ENCODE assay signal across 9 cellular contexts in the genomic region with DNA sequence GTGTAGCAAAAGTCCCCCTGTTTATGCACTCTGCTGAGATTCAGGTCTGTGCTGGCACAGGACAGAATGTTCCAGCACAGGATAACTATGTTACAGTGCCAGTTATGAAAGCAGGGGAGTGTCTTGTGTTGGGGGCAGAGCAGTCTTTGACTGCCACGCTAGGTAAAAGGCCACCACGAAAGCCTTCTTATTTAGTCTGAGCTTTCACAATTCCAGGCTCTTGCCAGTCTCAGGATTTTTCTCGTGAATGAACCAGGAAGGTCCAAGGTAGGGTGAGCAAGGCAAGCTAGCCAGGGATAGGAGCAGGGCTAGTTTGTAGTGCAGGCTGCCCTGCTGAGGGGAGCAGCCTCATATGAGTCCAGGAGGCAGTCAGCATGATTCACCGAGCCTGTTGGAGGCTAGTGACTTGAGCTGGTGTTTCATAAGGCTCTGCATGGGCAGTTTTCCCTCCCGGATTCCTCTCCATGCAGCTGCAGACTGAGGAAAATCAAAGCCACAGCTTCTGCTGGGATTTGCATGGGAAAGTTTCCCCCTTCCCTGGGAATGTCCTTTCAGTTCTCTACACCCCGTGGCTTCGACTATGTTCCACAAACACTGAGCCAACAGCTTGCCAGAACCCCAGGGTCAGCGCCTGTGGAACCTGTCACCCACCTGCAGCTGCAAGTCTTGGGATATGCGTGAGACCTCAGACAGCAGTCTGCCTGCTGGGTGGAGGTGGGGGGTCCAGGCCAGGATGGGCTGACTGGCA.
DNase-seq lines count a peak whose midpoint lies in the region; FAIRE-seq and TF ChIP-seq lines count a peak whose summit lies in the region.
"Had no signal": no experiment of that assay in that cellular context is flagged by ENCODE, and none has a peak within 500 bp of the region (broad histone marks: within the 10 kb centered on the region; RNA-seq: fewer than 3 reads in every experiment).

No MANE protein-coding gene starts in this region.

- H3K36me3 ChIP-seq in HEK293 (ENCODE audit: control insufficient read depth in 2 of 2, insufficient read depth in 1 of 2, low read length in 2 of 2), result no peaks in the 10 kb centered on the region
- H3K36me3 ChIP-seq in bronchial epithelial cell (ENCODE audit: control insufficient read depth, insufficient read depth, low read length), result no peaks in the 10 kb centered on the region
- H3K36me3 ChIP-seq in kidney (ENCODE audit: control insufficient read depth in 1 of 2, insufficient read depth in 2 of 2, low read length in 2 of 2), result no peaks in the 10 kb centered on the region
- no peaks in the 10 kb centered on the region for H3K36me3 ChIP-seq in stomach smooth muscle (ENCODE audit: control insufficient read depth in 2 of 2, insufficient read depth in 2 of 2, low read length in 2 of 2)

- peaks cover 6% of the 10 kb centered on the region for H3K27me3 Mint-ChIP-seq in activated CD4-positive, alpha-beta memory T cell treated with anti-CD3 and anti-CD28 coated beads, Interleukin-2, amount 10 ng/mL, durations not matched to agents 7 days and 5 days

- H3K27me3 ChIP-seq in bronchial epithelial cell (ENCODE audit: control insufficient read depth, insufficient read depth, low read length) (no peaks in the 10 kb centered on the region), stomach smooth muscle (ENCODE audit: control insufficient read depth in 1 of 2, insufficient read depth in 2 of 2, low read length in 2 of 2) (no peaks in the 10 kb centered on the region)

- H3K36me3 Mint-ChIP-seq in activated CD4-positive, alpha-beta memory T cell treated with anti-CD3 and anti-CD28 coated beads, Interleukin-2, amount 10 ng/mL, durations not matched to agents 7 days and 5 days (ENCODE audit: low read depth), result no peaks in the 10 kb centered on the region

- POLR2A ChIA-PET in HEK293 (lab: Yijun Ruan, JAX), result no interaction called here
- POLR2A ChIA-PET in activated CD4-positive, alpha-beta memory T cell treated with anti-CD3 and anti-CD28 coated beads, Interleukin-2, amount 10 ng/mL, durations not matched to agents 7 days and 5 days (lab: Charles Lee), result no interaction called here

- H3K27ac Mint-ChIP-seq in activated CD4-positive, alpha-beta memory T cell treated with anti-CD3 and anti-CD28 coated beads, Interleukin-2, amount 10 ng/mL, durations not matched to agents 7 days and 5 days, result no peak overlapping the region

- peak overlapping the region in 1 of 2 donors; percentile 24 for H3K9ac ChIP-seq in kidney (ENCODE audit: low read length in 2 of 2)
- H3K9ac ChIP-seq in stomach smooth muscle (ENCODE audit: low read length in 2 of 2), result peak overlapping the region; percentile 23 to 58

- H3K9me3 ChIP-seq in HEK293 (ENCODE audit: control insufficient read depth, insufficient read depth, low read depth, low read length) (no peaks in the 10 kb centered on the region), kidney (ENCODE audit: control insufficient read depth in 1 of 2, low read length in 2 of 2) (no peaks in the 10 kb centered on the region), stomach smooth muscle (ENCODE audit: control insufficient read depth in 2 of 2, low read length in 2 of 2) (no peaks in the 10 kb centered on the region)

- H3K4me3 ChIP-seq in HEK293 (ENCODE audit: low read depth, low read length), result no peak overlapping the region
- no peak overlapping the region for H3K4me3 ChIP-seq in bronchial epithelial cell (ENCODE audit: low read depth, low read length)
- peak overlapping the region in 1 of 2 donors; percentile 15 for H3K4me3 ChIP-seq in kidney (ENCODE audit: low read length in 2 of 2)
- peak overlapping the region; percentile 9 to 49 for H3K4me3 ChIP-seq in stomach smooth muscle (ENCODE audit: low read length in 2 of 2)

- CTCF ChIA-PET in HEK293 (lab: Yijun Ruan, JAX), result no interaction called here
- CTCF ChIA-PET in activated CD4-positive, alpha-beta memory T cell treated with anti-CD3 and anti-CD28 coated beads, Interleukin-2, amount 10 ng/mL, durations not matched to agents 7 days and 5 days (lab: Charles Lee), result no interaction called here

- H3K4me1 ChIP-seq in HEK293 (ENCODE audit: control insufficient read depth, insufficient read depth, low read length) (no peaks in the 10 kb centered on the region), kidney (ENCODE audit: control insufficient read depth in 1 of 2, insufficient read depth in 1 of 2, low read depth in 1 of 2, low read length in 2 of 2) (peaks cover 14 to 22% of the 10 kb centered on the region in 2 donors), stomach smooth muscle (ENCODE audit: control insufficient read depth, insufficient read depth, low read length) (peaks cover 31% of the 10 kb centered on the region)

- TF ChIP-seq CTCF in HEK293 (tag by site-specific recombination; IDR thresholded peaks at IDR 0.05) (no peak), bronchial epithelial cell (IDR thresholded peaks at IDR 0.05; ENCODE audit: insufficient read depth, low read length, severe bottlenecking) (no peak), kidney (IDR thresholded peaks at IDR 0.05; ENCODE audit: borderline replicate concordance, extremely low read depth, insufficient read depth) (no peak)

- intact Hi-C loops in kidney (cut with DNase I), result no loop called here

- H3K27ac ChIP-seq in HEK293 (ENCODE audit: extremely low read depth, low read depth, low read length), result no peak overlapping the region
- peak overlapping the region; percentile 75 to 79 for H3K27ac ChIP-seq in kidney (ENCODE audit: low read depth in 2 of 2, low read length in 2 of 2)
- peak overlapping the region; percentile 89 for H3K27ac ChIP-seq in stomach smooth muscle (ENCODE audit: low read length)

- FAIRE-seq in bronchial epithelial cell (lab: Jason Lieb, UNC) (peak; percentile 88), kidney (lab: Jason Lieb, UNC) (no peak)

- no peaks in the 10 kb centered on the region for H3K9me3 Mint-ChIP-seq in activated CD4-positive, alpha-beta memory T cell treated with anti-CD3 and anti-CD28 coated beads, Interleukin-2, amount 10 ng/mL, durations not matched to agents 7 days and 5 days

- H3K4me1 Mint-ChIP-seq in activated CD4-positive, alpha-beta memory T cell treated with anti-CD3 and anti-CD28 coated beads, Interleukin-2, amount 10 ng/mL, durations not matched to agents 7 days and 5 days, result peaks cover 11% of the 10 kb centered on the region

- DNase-seq in bronchial epithelial cell (ENCODE audit: low read depth), result peak; percentile 89
- DNase-seq in kidney, result peak; percentile 73
- no peak for DNase-seq in activated CD4-positive, alpha-beta memory T cell treated with anti-CD3 and anti-CD28 coated beads, Interleukin-2, amount 10 ng/mL, durations not matched to agents 7 days and 5 days
- no peak for DNase-seq in NK-92 treated with Interleukin-12 subunit alpha and Interleukin-12 subunit beta, amount 100 ng/mL, for 24 hours (lab: John Stamatoyannopoulos, UW)
- DNase-seq in C1 segment of cervical spinal cord (lab: John Stamatoyannopoulos, UW), result no peak
- no peak for DNase-seq in retina
- DNase-seq: NCI-H510A had no signal

- no peak overlapping the region for H3K4me3 Mint-ChIP-seq in activated CD4-positive, alpha-beta memory T cell treated with anti-CD3 and anti-CD28 coated beads, Interleukin-2, amount 10 ng/mL, durations not matched to agents 7 days and 5 days

TF ChIP-seq in HEK293, 187 proteins besides CTCF, POLR2A, EP300 and RAD21:
- TF ChIP-seq ZNF600 (tag by site-specific recombination; IDR thresholded peaks at IDR 0.05) (0 out of 2 replicates have a peak, but pooled peaks have one; percentile 16), GLIS2 (tag by site-specific recombination; IDR thresholded peaks at IDR 0.05) (no peak), ZIC2 (tag by site-specific recombination; IDR thresholded peaks at IDR 0.05) (peak; percentile 64), SCRT1 (tag by site-specific recombination; IDR thresholded peaks at IDR 0.05; ENCODE audit: borderline replicate concordance) (no peak)
TF ChIP-seq in HEK293: peak in this region for 2.

Comparison
In these comparisons a context has a peak if more than half of its experiments do, and no peak if none do; other contexts are left out.
1. H3K4me3 ChIP-seq: peak in stomach smooth muscle (2 of 2); none in HEK293 (single experiment) and bronchial epithelial cell (single experiment).
2. DNase-seq: peak in bronchial epithelial cell (single experiment) and kidney (single experiment); none in activated CD4-positive, alpha-beta memory T cell treated with anti-CD3 and anti-CD28 coated beads, Interleukin-2, amount 10 ng/mL, durations not matched to agents 7 days and 5 days (single experiment), NK-92 treated with Interleukin-12 subunit alpha and Interleukin-12 subunit beta, amount 100 ng/mL, for 24 hours (single experiment), C1 segment of cervical spinal cord (0 of 14) and retina (single experiment).